Comparison of ENCODE assay signal across 18 cellular contexts in the genomic region with DNA sequence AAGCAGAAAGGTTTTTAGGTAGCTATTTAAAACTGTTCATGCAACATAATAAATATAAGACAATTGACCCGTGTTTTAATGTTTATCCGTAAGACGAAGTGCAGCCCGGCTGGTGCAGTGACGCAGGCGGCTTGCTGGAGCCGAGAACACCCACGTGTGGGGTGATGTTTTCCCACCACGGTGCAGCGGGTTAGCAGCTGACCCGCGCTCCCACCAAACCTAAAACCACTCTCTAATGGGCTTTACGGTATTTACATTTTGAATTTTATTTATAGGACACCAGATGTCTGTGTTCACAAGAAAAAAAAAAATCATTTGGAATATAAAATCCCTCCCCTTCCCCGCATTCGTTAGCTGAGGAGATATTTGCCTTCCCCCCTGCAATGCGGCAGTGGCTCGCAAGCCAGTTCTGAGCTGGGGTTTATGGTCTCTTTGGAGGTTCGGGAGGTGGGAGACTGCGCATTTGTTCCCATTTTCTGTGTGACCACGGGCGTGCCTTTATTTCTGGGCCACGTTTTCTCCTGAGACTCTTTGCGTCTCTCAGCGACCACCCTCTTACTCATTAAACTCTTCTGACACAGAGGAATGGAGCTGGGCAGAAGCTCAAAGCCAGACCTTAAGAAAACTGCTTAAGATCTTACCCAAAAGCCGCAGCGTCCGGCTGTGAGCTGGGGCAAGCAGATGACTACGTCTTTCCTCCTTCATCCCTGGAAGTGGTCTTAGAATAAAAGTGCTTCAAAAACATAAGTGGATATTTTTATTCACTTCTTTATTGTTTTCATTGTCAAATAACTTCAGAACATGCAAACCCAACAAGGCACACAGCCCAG.
DNase-seq lines count a peak whose midpoint lies in the region; ATAC-seq and TF ChIP-seq lines count a peak whose summit lies in the region.
"Had no signal": no experiment of that assay in that cellular context is flagged by ENCODE, and none has a peak within 500 bp of the region (broad histone marks: within the 10 kb centered on the region; RNA-seq: fewer than 3 reads in every experiment).

No MANE protein-coding gene starts in this region.

- peaks cover 12% of the 10 kb centered on the region for H3K27me3 ChIP-seq in gastroesophageal sphincter
- H3K27me3 ChIP-seq in mucosa of rectum (ENCODE audit: control insufficient read depth in 2 of 2, insufficient read depth in 2 of 2, low read length in 2 of 2): peaks cover 13 to 19% of the 10 kb centered on the region in 2 donors

- peak overlapping the region; percentile 69 to 94 (median 86) for H3K27ac ChIP-seq in gastroesophageal sphincter
- peak overlapping the region; percentile 76 to 79 for H3K27ac ChIP-seq in mucosa of rectum (ENCODE audit: low read depth in 2 of 2, low read length in 2 of 2)

- no peak for TF ChIP-seq CTCF in WI38 (IDR thresholded peaks at IDR 0.05; ENCODE audit: low read depth, low read length)
- TF ChIP-seq CTCF in gastroesophageal sphincter (IDR thresholded peaks at IDR 0.05): no peak

- peak; percentile 63 for TF ChIP-seq EP300 in gastroesophageal sphincter (IDR thresholded peaks at IDR 0.05)

- peaks cover 0 to 46% (median 0%) of the 10 kb centered on the region in 3 donors for H3K4me1 ChIP-seq in gastroesophageal sphincter
- H3K4me1 ChIP-seq in mucosa of rectum (ENCODE audit: control insufficient read depth in 2 of 2, insufficient read depth in 2 of 2, low read length in 2 of 2): no peaks in the 10 kb centered on the region

- peak; percentile 46 for DNase-seq in ureter (ENCODE audit: low spot score)
- no peak for DNase-seq in UCSD-AML1 (lab: John Stamatoyannopoulos, UW; ENCODE audit: unreplicated experiment)
- DNase-seq: activated CD4-positive, alpha-beta T cell treated with anti-CD3 and anti-CD28 coated beads, Interleukin-2, amount 10 ng/mL, durations not matched to agents 24 days and 14 days; activated CD8-positive, alpha-beta memory T cell treated with anti-CD3 and anti-CD28 coated beads, Interleukin-2, amount 10 ng/mL, durations not matched to agents 7 days and 5 days; CD8-positive, alpha-beta T cell; DMS153; GDM1; MG63; NCI-H146; NCI-H69; occipital lobe had no signal

- peak; percentile 67 for ATAC-seq in gastroesophageal sphincter
- ATAC-seq in HG02938 (IDR thresholded peaks at IDR 0.05; ENCODE audit: unreplicated experiment): no peak
- no peak for ATAC-seq in HG02610 (IDR thresholded peaks at IDR 0.05; ENCODE audit: unreplicated experiment)
- ATAC-seq: activated CD8-positive, alpha-beta memory T cell treated with anti-CD3 and anti-CD28 coated beads, Interleukin-2, amount 10 ng/mL, durations not matched to agents 7 days and 5 days; CD8-positive, alpha-beta T cell; Right ventricle myocardium inferior had no signal

- H3K9me3 ChIP-seq in gastroesophageal sphincter (no peaks in the 10 kb centered on the region), mucosa of rectum (ENCODE audit: control insufficient read depth in 2 of 2, low read length in 2 of 2) (no peaks in the 10 kb centered on the region)
- H3K9me3 ChIP-seq: MG63 had no signal

- peak overlapping the region; percentile 41 for H3K4me3 ChIP-seq in WI38 (ENCODE audit: low read depth, low read length)
- H3K4me3 ChIP-seq in gastroesophageal sphincter: peak overlapping the region; percentile 6 to 45
- no peak overlapping the region for H3K4me3 ChIP-seq in mucosa of rectum (ENCODE audit: low read length in 2 of 2)
- H3K4me3 ChIP-seq: GM23338, MG63 had no signal

- H3K36me3 ChIP-seq in gastroesophageal sphincter: no peaks in the 10 kb centered on the region
- no peaks in the 10 kb centered on the region for H3K36me3 ChIP-seq in mucosa of rectum (ENCODE audit: control insufficient read depth in 2 of 2, insufficient read depth in 2 of 2, low read length in 2 of 2)
- H3K36me3 ChIP-seq: MG63 had no signal

- H3K9ac ChIP-seq in mucosa of rectum (ENCODE audit: low read depth in 1 of 2, low read length in 2 of 2): peak overlapping the region; percentile 2 to 23

- WGBS in gastroesophageal sphincter (ENCODE audit: low coverage in 1 of 2), 2 donors: 8 to 21% methylated on average over 28 of the region's 28 CpGs

- no peak for TF ChIP-seq POLR2A in gastroesophageal sphincter (IDR thresholded peaks at IDR 0.05)

Comparison
In these comparisons a context has a peak if more than half of its experiments do, and no peak if none do; other contexts are left out.
1. H3K4me3 ChIP-seq: peak in WI38 (single experiment) and gastroesophageal sphincter (2 of 2); none in mucosa of rectum (0 of 2).